In genomic region chr3:44415421-44415820, GRCh38 we compare ENCODE assay signal across 25 cellular contexts.
"Had no signal": no experiment of that assay in that cellular context is flagged by ENCODE, and none has a peak within 500 bp of the region (broad histone marks: within the 10 kb centered on the region; RNA-seq: fewer than 3 reads in every experiment).

No MANE protein-coding gene starts in this region.

- ATAC-seq: left lung; naive thymus-derived CD4-positive, alpha-beta T cell; psoas muscle; right lobe of liver; stimulated activated naive CD8-positive, alpha-beta T cell treated with anti-CD3 and anti-CD28 coated beads, Interleukin-15, amount 100 ng/mL, for 72 hours had no signal

- DNase-seq: colonic mucosa; dermis blood vessel endothelial cell; effector memory CD4-positive, alpha-beta T cell; esophagus squamous epithelium; kidney; left lung; mammary epithelial cell; mesendoderm; midbrain; naive thymus-derived CD4-positive, alpha-beta T cell; nucleus accumbens; ovary; psoas muscle; retina; small intestine; stimulated activated CD4-positive, alpha-beta T cell treated with anti-CD3 and anti-CD28 coated beads, Interleukin-15, amount 100 ng/mL, for 24 hours; stimulated activated CD4-positive, alpha-beta T cell treated with anti-CD3 and anti-CD28 coated beads, Interleukin-2, amount 100 ng/mL, for 48 hours; stimulated activated naive CD4-positive, alpha-beta T cell; stimulated activated naive CD8-positive, alpha-beta T cell treated with anti-CD3 and anti-CD28 coated beads, Interleukin-15, amount 100 ng/mL, for 72 hours; thyroid gland; trophoblast cell had no signal

- H3K27ac Mint-ChIP-seq: naive thymus-derived CD4-positive, alpha-beta T cell; nephron; neural progenitor cell; stimulated activated naive CD8-positive, alpha-beta T cell treated with anti-CD3 and anti-CD28 coated beads, Interleukin-15, amount 100 ng/mL, for 72 hours had no signal

- H3K36me3 Mint-ChIP-seq: neural progenitor cell had no signal

- H3K4me1 Mint-ChIP-seq: central memory CD8-positive, alpha-beta T cell; nephron; stimulated activated naive CD8-positive, alpha-beta T cell treated with anti-CD3 and anti-CD28 coated beads, Interleukin-15, amount 100 ng/mL, for 72 hours had no signal

- H3K9me3 Mint-ChIP-seq: central memory CD8-positive, alpha-beta T cell; nephron; stimulated activated naive CD8-positive, alpha-beta T cell treated with anti-CD3 and anti-CD28 coated beads, Interleukin-15, amount 100 ng/mL, for 72 hours had no signal

- H3K27me3 Mint-ChIP-seq: central memory CD8-positive, alpha-beta T cell; stimulated activated naive CD8-positive, alpha-beta T cell treated with anti-CD3 and anti-CD28 coated beads, Interleukin-15, amount 100 ng/mL, for 72 hours had no signal

- H3K4me3 Mint-ChIP-seq: central memory CD8-positive, alpha-beta T cell; naive thymus-derived CD4-positive, alpha-beta T cell; nephron; neural progenitor cell; stimulated activated naive CD8-positive, alpha-beta T cell treated with anti-CD3 and anti-CD28 coated beads, Interleukin-15, amount 100 ng/mL, for 72 hours had no signal
